ENCODE assay signal across 1 cellular context in the genomic region with DNA sequence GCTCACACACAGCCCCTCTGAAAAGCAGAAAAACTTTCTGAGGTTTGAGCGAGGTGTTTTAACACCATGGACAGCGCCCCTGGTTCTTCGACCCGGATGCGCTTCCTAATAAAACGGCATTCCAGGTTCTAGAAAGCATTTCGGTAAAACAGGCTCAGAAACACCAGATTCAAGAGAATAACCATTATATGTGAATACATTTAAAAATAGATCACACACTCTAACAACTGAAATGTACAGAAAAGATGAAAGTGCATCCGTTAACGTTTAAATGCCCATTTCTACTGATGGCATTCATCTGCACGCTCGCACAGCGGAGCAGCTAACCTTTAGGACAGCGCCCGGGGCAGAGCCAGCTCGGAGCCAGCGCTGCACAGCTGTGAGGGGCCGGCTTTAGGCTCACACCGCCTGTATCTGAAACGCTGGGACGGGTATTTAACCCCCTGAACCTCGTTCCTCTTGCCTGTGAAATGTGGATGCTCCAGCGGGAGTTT.
TF ChIP-seq lines count a peak whose summit lies in the region.

No MANE protein-coding gene starts in this region.

TF ChIP-seq in HepG2, 621 proteins besides CTCF, POLR2A, EP300 and RAD21 (continued from another document and continues in another):
- TF ChIP-seq, protein P1, sequence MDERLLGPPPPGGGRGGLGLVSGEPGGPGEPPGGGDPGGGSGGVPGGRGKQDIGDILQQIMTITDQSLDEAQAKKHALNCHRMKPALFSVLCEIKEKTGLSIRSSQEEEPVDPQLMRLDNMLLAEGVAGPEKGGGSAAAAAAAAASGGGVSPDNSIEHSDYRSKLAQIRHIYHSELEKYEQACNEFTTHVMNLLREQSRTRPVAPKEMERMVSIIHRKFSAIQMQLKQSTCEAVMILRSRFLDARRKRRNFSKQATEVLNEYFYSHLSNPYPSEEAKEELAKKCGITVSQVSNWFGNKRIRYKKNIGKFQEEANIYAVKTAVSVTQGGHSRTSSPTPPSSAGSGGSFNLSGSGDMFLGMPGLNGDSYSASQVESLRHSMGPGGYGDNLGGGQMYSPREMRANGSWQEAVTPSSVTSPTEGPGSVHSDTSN (CRISPR knock-in tag; IDR thresholded peaks at IDR 0.05), result no peak
- TF ChIP-seq JUND (CRISPR knock-in tag; IDR thresholded peaks at IDR 0.05) (no peak), NBN (conservative IDR thresholded peaks at IDR 0.05) (no peak), XBP1 (CRISPR knock-in tag; IDR thresholded peaks at IDR 0.05) (0 out of 2 replicates have a peak, but pooled peaks have one; percentile 28), ZNF3 (CRISPR knock-in tag; IDR thresholded peaks at IDR 0.05) (no peak; the same call in 1 of the 2 replicates), ZNF12 (CRISPR knock-in tag; IDR thresholded peaks at IDR 0.05) (0 out of 2 replicates have a peak, but pooled peaks have one; percentile 56), ZNF331 (CRISPR knock-in tag; IDR thresholded peaks at IDR 0.05) (peak; percentile 74; the same call in 1 of the 2 replicates), PLRG1 (conservative IDR thresholded peaks at IDR 0.05) (no peak), ZNF30 (CRISPR knock-in tag; IDR thresholded peaks at IDR 0.05) (no peak), TEAD3 (CRISPR knock-in tag; optimal IDR thresholded peaks at IDR 0.05; ENCODE audit: borderline replicate concordance) (peak; percentile 58), ZNF644 (CRISPR knock-in tag; IDR thresholded peaks at IDR 0.05; ENCODE audit: low read depth) (no peak), ARHGAP35 (CRISPR knock-in tag; IDR thresholded peaks at IDR 0.05; ENCODE audit: borderline replicate concordance) (peak; percentile 51; the same call in 1 of the 2 replicates), IRX3 (CRISPR knock-in tag; IDR thresholded peaks at IDR 0.05; ENCODE audit: borderline replicate concordance, low read depth) (no peak), ZNF33A (CRISPR knock-in tag; IDR thresholded peaks at IDR 0.05; ENCODE audit: borderline replicate concordance) (no peak), ZBTB42 (CRISPR knock-in tag; IDR thresholded peaks at IDR 0.05) (no peak), ZNF367 (CRISPR knock-in tag; IDR thresholded peaks at IDR 0.05; ENCODE audit: borderline replicate concordance) (0 out of 2 replicates have a peak, but pooled peaks have one; percentile 44), ZNF460 (CRISPR knock-in tag; IDR thresholded peaks at IDR 0.05; ENCODE audit: borderline replicate concordance) (no peak), POLR2AphosphoS5 (IDR thresholded peaks at IDR 0.05; ENCODE audit: low read depth, low read length) (no peak), ZFP82 (CRISPR knock-in tag; IDR thresholded peaks at IDR 0.05; ENCODE audit: borderline replicate concordance) (no peak), NR2F6 (IDR thresholded peaks at IDR 0.05) (no peak), NR2F6 (CRISPR knock-in tag; IDR thresholded peaks at IDR 0.05) (no peak), ZFP36L2 (CRISPR knock-in tag; IDR thresholded peaks at IDR 0.05) (0 out of 2 replicates have a peak, but pooled peaks have one; percentile 33), ZNF713 (CRISPR knock-in tag; IDR thresholded peaks at IDR 0.05) (no peak), ZNF878 (CRISPR knock-in tag; IDR thresholded peaks at IDR 0.05) (peak; percentile 52; the same call in 1 of the 2 replicates), ZNF484 (CRISPR knock-in tag; IDR thresholded peaks at IDR 0.05; ENCODE audit: borderline replicate concordance, low read depth) (no peak), NFE2L1 (CRISPR knock-in tag; IDR thresholded peaks at IDR 0.05; ENCODE audit: borderline replicate concordance) (no peak), KDM5A (IDR thresholded peaks at IDR 0.05; ENCODE audit: borderline replicate concordance, low read length) (no peak)
- TF ChIP-seq, protein P2, sequence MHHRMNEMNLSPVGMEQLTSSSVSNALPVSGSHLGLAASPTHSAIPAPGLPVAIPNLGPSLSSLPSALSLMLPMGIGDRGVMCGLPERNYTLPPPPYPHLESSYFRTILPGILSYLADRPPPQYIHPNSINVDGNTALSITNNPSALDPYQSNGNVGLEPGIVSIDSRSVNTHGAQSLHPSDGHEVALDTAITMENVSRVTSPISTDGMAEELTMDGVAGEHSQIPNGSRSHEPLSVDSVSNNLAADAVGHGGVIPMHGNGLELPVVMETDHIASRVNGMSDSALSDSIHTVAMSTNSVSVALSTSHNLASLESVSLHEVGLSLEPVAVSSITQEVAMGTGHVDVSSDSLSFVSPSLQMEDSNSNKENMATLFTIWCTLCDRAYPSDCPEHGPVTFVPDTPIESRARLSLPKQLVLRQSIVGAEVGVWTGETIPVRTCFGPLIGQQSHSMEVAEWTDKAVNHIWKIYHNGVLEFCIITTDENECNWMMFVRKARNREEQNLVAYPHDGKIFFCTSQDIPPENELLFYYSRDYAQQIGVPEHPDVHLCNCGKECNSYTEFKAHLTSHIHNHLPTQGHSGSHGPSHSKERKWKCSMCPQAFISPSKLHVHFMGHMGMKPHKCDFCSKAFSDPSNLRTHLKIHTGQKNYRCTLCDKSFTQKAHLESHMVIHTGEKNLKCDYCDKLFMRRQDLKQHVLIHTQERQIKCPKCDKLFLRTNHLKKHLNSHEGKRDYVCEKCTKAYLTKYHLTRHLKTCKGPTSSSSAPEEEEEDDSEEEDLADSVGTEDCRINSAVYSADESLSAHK (CRISPR knock-in tag; IDR thresholded peaks at IDR 0.05; ENCODE audit: borderline replicate concordance), result 0 out of 2 replicates have a peak, but pooled peaks have one; percentile 83
- TF ChIP-seq, protein P3, sequence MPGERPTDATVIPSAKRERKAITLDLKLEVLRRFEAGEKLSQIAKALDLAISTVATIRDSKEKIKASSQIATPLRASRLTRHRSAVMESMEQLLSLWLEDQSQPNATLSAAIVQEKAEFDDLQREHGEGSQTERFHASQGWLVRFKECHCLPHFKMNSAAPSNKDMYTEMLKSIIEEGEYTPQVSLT (CRISPR knock-in tag; IDR thresholded peaks at IDR 0.05; ENCODE audit: borderline replicate concordance, low read depth), result no peak
- TF ChIP-seq, protein P4, sequence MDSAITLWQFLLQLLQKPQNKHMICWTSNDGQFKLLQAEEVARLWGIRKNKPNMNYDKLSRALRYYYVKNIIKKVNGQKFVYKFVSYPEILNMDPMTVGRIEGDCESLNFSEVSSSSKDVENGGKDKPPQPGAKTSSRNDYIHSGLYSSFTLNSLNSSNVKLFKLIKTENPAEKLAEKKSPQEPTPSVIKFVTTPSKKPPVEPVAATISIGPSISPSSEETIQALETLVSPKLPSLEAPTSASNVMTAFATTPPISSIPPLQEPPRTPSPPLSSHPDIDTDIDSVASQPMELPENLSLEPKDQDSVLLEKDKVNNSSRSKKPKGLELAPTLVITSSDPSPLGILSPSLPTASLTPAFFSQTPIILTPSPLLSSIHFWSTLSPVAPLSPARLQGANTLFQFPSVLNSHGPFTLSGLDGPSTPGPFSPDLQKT (CRISPR knock-in tag; IDR thresholded peaks at IDR 0.05; ENCODE audit: borderline replicate concordance), result no peak
- TF ChIP-seq, protein P5, sequence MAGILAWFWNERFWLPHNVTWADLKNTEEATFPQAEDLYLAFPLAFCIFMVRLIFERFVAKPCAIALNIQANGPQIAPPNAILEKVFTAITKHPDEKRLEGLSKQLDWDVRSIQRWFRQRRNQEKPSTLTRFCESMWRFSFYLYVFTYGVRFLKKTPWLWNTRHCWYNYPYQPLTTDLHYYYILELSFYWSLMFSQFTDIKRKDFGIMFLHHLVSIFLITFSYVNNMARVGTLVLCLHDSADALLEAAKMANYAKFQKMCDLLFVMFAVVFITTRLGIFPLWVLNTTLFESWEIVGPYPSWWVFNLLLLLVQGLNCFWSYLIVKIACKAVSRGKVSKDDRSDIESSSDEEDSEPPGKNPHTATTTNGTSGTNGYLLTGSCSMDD (CRISPR knock-in tag; IDR thresholded peaks at IDR 0.05), result no peak
- TF ChIP-seq, protein P6, sequence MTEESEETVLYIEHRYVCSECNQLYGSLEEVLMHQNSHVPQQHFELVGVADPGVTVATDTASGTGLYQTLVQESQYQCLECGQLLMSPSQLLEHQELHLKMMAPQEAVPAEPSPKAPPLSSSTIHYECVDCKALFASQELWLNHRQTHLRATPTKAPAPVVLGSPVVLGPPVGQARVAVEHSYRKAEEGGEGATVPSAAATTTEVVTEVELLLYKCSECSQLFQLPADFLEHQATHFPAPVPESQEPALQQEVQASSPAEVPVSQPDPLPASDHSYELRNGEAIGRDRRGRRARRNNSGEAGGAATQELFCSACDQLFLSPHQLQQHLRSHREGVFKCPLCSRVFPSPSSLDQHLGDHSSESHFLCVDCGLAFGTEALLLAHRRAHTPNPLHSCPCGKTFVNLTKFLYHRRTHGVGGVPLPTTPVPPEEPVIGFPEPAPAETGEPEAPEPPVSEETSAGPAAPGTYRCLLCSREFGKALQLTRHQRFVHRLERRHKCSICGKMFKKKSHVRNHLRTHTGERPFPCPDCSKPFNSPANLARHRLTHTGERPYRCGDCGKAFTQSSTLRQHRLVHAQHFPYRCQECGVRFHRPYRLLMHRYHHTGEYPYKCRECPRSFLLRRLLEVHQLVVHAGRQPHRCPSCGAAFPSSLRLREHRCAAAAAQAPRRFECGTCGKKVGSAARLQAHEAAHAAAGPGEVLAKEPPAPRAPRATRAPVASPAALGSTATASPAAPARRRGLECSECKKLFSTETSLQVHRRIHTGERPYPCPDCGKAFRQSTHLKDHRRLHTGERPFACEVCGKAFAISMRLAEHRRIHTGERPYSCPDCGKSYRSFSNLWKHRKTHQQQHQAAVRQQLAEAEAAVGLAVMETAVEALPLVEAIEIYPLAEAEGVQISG (CRISPR knock-in tag; IDR thresholded peaks at IDR 0.05), result 0 out of 2 replicates have a peak, but pooled peaks have one; percentile 28
- TF ChIP-seq, protein P7, sequence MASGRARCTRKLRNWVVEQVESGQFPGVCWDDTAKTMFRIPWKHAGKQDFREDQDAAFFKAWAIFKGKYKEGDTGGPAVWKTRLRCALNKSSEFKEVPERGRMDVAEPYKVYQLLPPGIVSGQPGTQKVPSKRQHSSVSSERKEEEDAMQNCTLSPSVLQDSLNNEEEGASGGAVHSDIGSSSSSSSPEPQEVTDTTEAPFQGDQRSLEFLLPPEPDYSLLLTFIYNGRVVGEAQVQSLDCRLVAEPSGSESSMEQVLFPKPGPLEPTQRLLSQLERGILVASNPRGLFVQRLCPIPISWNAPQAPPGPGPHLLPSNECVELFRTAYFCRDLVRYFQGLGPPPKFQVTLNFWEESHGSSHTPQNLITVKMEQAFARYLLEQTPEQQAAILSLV (CRISPR knock-in tag; IDR thresholded peaks at IDR 0.05; ENCODE audit: borderline replicate concordance), result no peak
- TF ChIP-seq, protein P8, sequence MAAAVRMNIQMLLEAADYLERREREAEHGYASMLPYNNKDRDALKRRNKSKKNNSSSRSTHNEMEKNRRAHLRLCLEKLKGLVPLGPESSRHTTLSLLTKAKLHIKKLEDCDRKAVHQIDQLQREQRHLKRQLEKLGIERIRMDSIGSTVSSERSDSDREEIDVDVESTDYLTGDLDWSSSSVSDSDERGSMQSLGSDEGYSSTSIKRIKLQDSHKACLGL (CRISPR knock-in tag; IDR thresholded peaks at IDR 0.05), result no peak
- TF ChIP-seq, protein P9, sequence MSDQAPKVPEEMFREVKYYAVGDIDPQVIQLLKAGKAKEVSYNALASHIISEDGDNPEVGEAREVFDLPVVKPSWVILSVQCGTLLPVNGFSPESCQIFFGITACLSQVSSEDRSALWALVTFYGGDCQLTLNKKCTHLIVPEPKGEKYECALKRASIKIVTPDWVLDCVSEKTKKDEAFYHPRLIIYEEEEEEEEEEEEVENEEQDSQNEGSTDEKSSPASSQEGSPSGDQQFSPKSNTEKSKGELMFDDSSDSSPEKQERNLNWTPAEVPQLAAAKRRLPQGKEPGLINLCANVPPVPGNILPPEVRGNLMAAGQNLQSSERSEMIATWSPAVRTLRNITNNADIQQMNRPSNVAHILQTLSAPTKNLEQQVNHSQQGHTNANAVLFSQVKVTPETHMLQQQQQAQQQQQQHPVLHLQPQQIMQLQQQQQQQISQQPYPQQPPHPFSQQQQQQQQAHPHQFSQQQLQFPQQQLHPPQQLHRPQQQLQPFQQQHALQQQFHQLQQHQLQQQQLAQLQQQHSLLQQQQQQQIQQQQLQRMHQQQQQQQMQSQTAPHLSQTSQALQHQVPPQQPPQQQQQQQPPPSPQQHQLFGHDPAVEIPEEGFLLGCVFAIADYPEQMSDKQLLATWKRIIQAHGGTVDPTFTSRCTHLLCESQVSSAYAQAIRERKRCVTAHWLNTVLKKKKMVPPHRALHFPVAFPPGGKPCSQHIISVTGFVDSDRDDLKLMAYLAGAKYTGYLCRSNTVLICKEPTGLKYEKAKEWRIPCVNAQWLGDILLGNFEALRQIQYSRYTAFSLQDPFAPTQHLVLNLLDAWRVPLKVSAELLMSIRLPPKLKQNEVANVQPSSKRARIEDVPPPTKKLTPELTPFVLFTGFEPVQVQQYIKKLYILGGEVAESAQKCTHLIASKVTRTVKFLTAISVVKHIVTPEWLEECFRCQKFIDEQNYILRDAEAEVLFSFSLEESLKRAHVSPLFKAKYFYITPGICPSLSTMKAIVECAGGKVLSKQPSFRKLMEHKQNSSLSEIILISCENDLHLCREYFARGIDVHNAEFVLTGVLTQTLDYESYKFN (CRISPR knock-in tag; conservative IDR thresholded peaks at IDR 0.05), result no peak
- TF ChIP-seq, protein P10, sequence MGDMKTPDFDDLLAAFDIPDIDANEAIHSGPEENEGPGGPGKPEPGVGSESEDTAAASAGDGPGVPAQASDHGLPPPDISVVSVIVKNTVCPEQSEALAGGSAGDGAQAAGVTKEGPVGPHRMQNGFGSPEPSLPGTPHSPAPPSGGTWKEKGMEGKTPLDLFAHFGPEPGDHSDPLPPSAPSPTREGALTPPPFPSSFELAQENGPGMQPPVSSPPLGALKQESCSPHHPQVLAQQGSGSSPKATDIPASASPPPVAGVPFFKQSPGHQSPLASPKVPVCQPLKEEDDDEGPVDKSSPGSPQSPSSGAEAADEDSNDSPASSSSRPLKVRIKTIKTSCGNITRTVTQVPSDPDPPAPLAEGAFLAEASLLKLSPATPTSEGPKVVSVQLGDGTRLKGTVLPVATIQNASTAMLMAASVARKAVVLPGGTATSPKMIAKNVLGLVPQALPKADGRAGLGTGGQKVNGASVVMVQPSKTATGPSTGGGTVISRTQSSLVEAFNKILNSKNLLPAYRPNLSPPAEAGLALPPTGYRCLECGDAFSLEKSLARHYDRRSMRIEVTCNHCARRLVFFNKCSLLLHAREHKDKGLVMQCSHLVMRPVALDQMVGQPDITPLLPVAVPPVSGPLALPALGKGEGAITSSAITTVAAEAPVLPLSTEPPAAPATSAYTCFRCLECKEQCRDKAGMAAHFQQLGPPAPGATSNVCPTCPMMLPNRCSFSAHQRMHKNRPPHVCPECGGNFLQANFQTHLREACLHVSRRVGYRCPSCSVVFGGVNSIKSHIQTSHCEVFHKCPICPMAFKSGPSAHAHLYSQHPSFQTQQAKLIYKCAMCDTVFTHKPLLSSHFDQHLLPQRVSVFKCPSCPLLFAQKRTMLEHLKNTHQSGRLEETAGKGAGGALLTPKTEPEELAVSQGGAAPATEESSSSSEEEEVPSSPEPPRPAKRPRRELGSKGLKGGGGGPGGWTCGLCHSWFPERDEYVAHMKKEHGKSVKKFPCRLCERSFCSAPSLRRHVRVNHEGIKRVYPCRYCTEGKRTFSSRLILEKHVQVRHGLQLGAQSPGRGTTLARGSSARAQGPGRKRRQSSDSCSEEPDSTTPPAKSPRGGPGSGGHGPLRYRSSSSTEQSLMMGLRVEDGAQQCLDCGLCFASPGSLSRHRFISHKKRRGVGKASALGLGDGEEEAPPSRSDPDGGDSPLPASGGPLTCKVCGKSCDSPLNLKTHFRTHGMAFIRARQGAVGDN (CRISPR knock-in tag; IDR thresholded peaks at IDR 0.05), result peak; percentile 39; the same call in 1 of the 2 replicates
